In genomic region chr4:2243682-2244380, GRCh38 we compare ENCODE assay signal across 8 cellular contexts. TPM values are rescaled to one million over a fixed set of nuclear protein-coding genes. Genes with fewer than 3 reads are reported as not detected.
DNase-seq lines count a peak whose midpoint lies in the region; ATAC-seq and TF ChIP-seq lines count a peak whose summit lies in the region.

No MANE protein-coding gene starts in this region.

- H3K27me3 Mint-ChIP-seq in endothelial cell (ENCODE audit: unreplicated experiment) (peaks cover 9% of the 10 kb centered on the region), nephron (ENCODE audit: low read depth) (no peaks in the 10 kb centered on the region)

- H3K4me3 Mint-ChIP-seq in endothelial cell (ENCODE audit: unreplicated experiment) (no peak overlapping the region), nephron (peak overlapping the region; percentile 61 to 71 (median 66))

- DNase-seq in AG04449 (ENCODE audit: low read depth, low spot score) = no peak
- peak; percentile 82 for DNase-seq in RPMI8226
- no peak for DNase-seq in endothelial cell (ENCODE audit: low spot score)
- no peak for DNase-seq in stimulated activated naive CD4-positive, alpha-beta T cell treated with Interleukin-2 at 50 U/mL for 16 hours (lab: John Stamatoyannopoulos, UW)
- no peak for DNase-seq in cortex of kidney (lab: John Stamatoyannopoulos, UW)

- CTCF ChIA-PET in AG04449 (lab: Yijun Ruan, JAX) = interaction anchor here (0.7 to 1.2 kb wide), 2 partner anchors 8 to 16 kb away, joined by 3 to 4 read pairs; no protein-coding TSS in a partner anchor

- TF ChIP-seq CTCF in AG04449 (IDR thresholded peaks at IDR 0.05; ENCODE audit: insufficient read depth, low read length, missing control alignments) = peak; percentile 17
- TF ChIP-seq CTCF in GM12872 (IDR thresholded peaks at IDR 0.05; ENCODE audit: insufficient read depth, low read depth, low read length) = 0 out of 3 replicates have a peak, but pooled peaks have one; percentile 20
- TF ChIP-seq CTCF in endothelial cell (IDR thresholded peaks at IDR 0.05; ENCODE audit: unreplicated experiment) = no peak
- no peak for TF ChIP-seq CTCF in nephron (IDR thresholded peaks at IDR 0.05; ENCODE audit: unreplicated experiment in 3 of 3)

- POLR2A ChIA-PET in AG04449 (lab: Yijun Ruan, JAX) = no interaction called here

- H3K9me3 Mint-ChIP-seq in endothelial cell (ENCODE audit: unreplicated experiment) = no peaks in the 10 kb centered on the region
- H3K9me3 Mint-ChIP-seq in nephron = no peaks in the 10 kb centered on the region

- ATAC-seq in HG03432 (IDR thresholded peaks at IDR 0.05; ENCODE audit: unreplicated experiment) = no peak

- H3K36me3 Mint-ChIP-seq in endothelial cell (ENCODE audit: low read depth, unreplicated experiment) (peaks cover 15% of the 10 kb centered on the region), nephron (ENCODE audit: low read depth) (peaks cover 1% of the 10 kb centered on the region)

- H3K4me3 ChIP-seq in AG04449 (ENCODE audit: low read depth, low read length) = no peak overlapping the region

- H3K4me1 Mint-ChIP-seq in endothelial cell (ENCODE audit: unreplicated experiment) = peaks cover 24% of the 10 kb centered on the region
- peaks cover 46% of the 10 kb centered on the region for H3K4me1 Mint-ChIP-seq in nephron

- H3K27ac Mint-ChIP-seq in endothelial cell (ENCODE audit: unreplicated experiment) = peak overlapping the region; percentile 15
- peak overlapping the region; percentile 94 to 99 (median 95) for H3K27ac Mint-ChIP-seq in nephron

RNA-seq across cellular contexts. Expression of gene HAUS3, which starts 1.9 kb away (rescaled TPM):
- 16.2 TPM for total RNA-seq in endothelial cell (ENCODE audit: unreplicated experiment)

RNA-seq across cellular contexts. Expression of gene POLN, which starts 1.9 kb away (rescaled TPM):
- 2.5 TPM for total RNA-seq in endothelial cell (ENCODE audit: unreplicated experiment)

RNA-seq across cellular contexts. Expression of gene MXD4, which starts 18.1 kb away (rescaled TPM):
- total RNA-seq in endothelial cell (ENCODE audit: unreplicated experiment) = 93.5 TPM

Comparison
In these comparisons a context has a peak if more than half of its experiments do, and no peak if none do; other contexts are left out.
1. CTCF ChIP-seq: peak in AG04449 (single experiment) and GM12872 (single experiment); none in endothelial cell (single experiment) and nephron (0 of 3).